15 cellular contexts compared by ENCODE assay signal in genomic region chr1:91148641-91149069, GRCh38.
A peak's percentile ranks its signal among the peaks of the same experiment; 100 is the strongest.
DNase-seq lines count a peak whose midpoint lies in the region; ATAC-seq and TF ChIP-seq lines count a peak whose summit lies in the region.
"Had no signal": no experiment of that assay in that cellular context is flagged by ENCODE, and none has a peak within 500 bp of the region (broad histone marks: within the 10 kb centered on the region; RNA-seq: fewer than 3 reads in every experiment).

No MANE protein-coding gene starts in this region.

- TF ChIP-seq EP300 in Ishikawa (IDR thresholded peaks at IDR 0.05; ENCODE audit: borderline replicate concordance), result no peak

- H3K4me1 ChIP-seq in DND-41 (ENCODE audit: insufficient read depth, low read length), result peaks cover 9% of the 10 kb centered on the region
- no peaks in the 10 kb centered on the region for H3K4me1 ChIP-seq in CD8-positive, alpha-beta memory T cell (ENCODE audit: insufficient read depth, low read length)
- no peaks in the 10 kb centered on the region for H3K4me1 ChIP-seq in neuronal stem cell (ENCODE audit: control insufficient read depth in 2 of 2, insufficient read depth in 1 of 2, low read depth in 1 of 2, low read length in 2 of 2)
- H3K4me1 ChIP-seq: suprapubic skin had no signal

- no peaks in the 10 kb centered on the region for H3K79me2 ChIP-seq in DND-41 (ENCODE audit: insufficient read depth, low read length)

- H3K27me3 ChIP-seq in DND-41 (ENCODE audit: insufficient read depth, low read length, poor library complexity) (no peaks in the 10 kb centered on the region), neuronal stem cell (ENCODE audit: control insufficient read depth in 3 of 3, insufficient read depth in 3 of 3, low read depth in 1 of 3, low read length in 3 of 3) (no peaks in the 10 kb centered on the region)
- no peaks in the 10 kb centered on the region for H3K27me3 ChIP-seq in CD8-positive, alpha-beta memory T cell (ENCODE audit: insufficient read depth, low read length, poor library complexity, severe bottlenecking)
- H3K27me3 ChIP-seq: suprapubic skin had no signal

- TF ChIP-seq CTCF in DND-41 (IDR thresholded peaks at IDR 0.05; ENCODE audit: borderline replicate concordance, extremely low read depth, low read length, poor library complexity, severe bottlenecking), result peak; percentile 51

- WGBS in neuronal stem cell (ENCODE audit: extremely low coverage in 2 of 2, insufficient read length in 2 of 2, insufficient replicate concordance in 1 of 2), 2 donors, result no CpG with 5 or more reads among the region's 3 CpGs

- no peak overlapping the region for H2BK120ac ChIP-seq in neuronal stem cell (ENCODE audit: low read depth, low read length)

- H2BK15ac ChIP-seq in neuronal stem cell (ENCODE audit: low read length), result no peak overlapping the region

- no peak overlapping the region for H2BK12ac ChIP-seq in neuronal stem cell (ENCODE audit: low read length)

- no peak overlapping the region for H2AK5ac ChIP-seq in neuronal stem cell (ENCODE audit: low read depth, low read length)

- no peak overlapping the region for H4K8ac ChIP-seq in neuronal stem cell (ENCODE audit: low read depth, low read length)

- POLR2A ChIA-PET in CD8-positive, alpha-beta memory T cell (lab: Charles Lee), result no interaction called here

- H3K4me2 ChIP-seq in DND-41 (ENCODE audit: insufficient read depth, low read length) (peak overlapping the region; percentile 49), neuronal stem cell (ENCODE audit: insufficient read depth, low read length, poor library complexity, severe bottlenecking) (no peak overlapping the region)

- peaks cover 0 to 6% (median 0%) of the 10 kb centered on the region in 3 donors for H3K36me3 Mint-ChIP-seq in CD8-positive, alpha-beta memory T cell
- H3K36me3 Mint-ChIP-seq: CD4-positive, alpha-beta memory T cell; natural killer cell had no signal

- no peak overlapping the region for H2BK5ac ChIP-seq in neuronal stem cell (ENCODE audit: low read length)

- H3K27ac ChIP-seq in DND-41 (ENCODE audit: low read length) (no peak overlapping the region; the same call in 1 of the 2 replicates), neuronal stem cell (replicated peaks; ENCODE audit: low read length) (no peak overlapping the region)
- H3K27ac ChIP-seq in CD8-positive, alpha-beta memory T cell (ENCODE audit: low read depth, low read length), result no peak overlapping the region
- H3K27ac ChIP-seq: skin epidermis, suprapubic skin had no signal

- H3K18ac ChIP-seq in neuronal stem cell (ENCODE audit: low read length), result no peak overlapping the region

- H3K9me3 Mint-ChIP-seq in CD8-positive, alpha-beta memory T cell, result no peaks in the 10 kb centered on the region
- H3K9me3 Mint-ChIP-seq: activated T-helper 1 cell treated with anti-CD3 and anti-CD28 coated beads, Interleukin-12 subunit alpha, Interleukin-12 subunit beta, Interleukin-2, Interleukin-4 antibody, amounts not matched to agents 30 ng/mL and 10 ng/mL and 1 ng/mL, durations not matched to agents 14 hours and 24 hours and 36 hours; natural killer cell had no signal

- H3K4me3 ChIP-seq in DND-41 (ENCODE audit: low read depth in 1 of 2, low read length in 2 of 2) (0 out of 4 replicates have a peak overlapping the region, but pooled peaks of 1 of the 2 experiments have one; percentile 18), neuronal stem cell (ENCODE audit: low read length in 2 of 2) (no peak overlapping the region)
- no peak overlapping the region for H3K4me3 ChIP-seq in CD8-positive, alpha-beta memory T cell (ENCODE audit: low read length)
- H3K4me3 ChIP-seq: skin epidermis, suprapubic skin had no signal

- no peak overlapping the region for H3K9ac ChIP-seq in DND-41 (ENCODE audit: low read depth, low read length)
- no peak overlapping the region for H3K9ac ChIP-seq in neuronal stem cell (ENCODE audit: low read depth, low read length, poor library complexity)

- ATAC-seq in DND-41 (ENCODE audit: insufficient read depth, low read depth), result peak; percentile 98
- no peak for ATAC-seq in GM21723 (IDR thresholded peaks at IDR 0.05; ENCODE audit: unreplicated experiment)
- no peak for ATAC-seq in HG03565 (IDR thresholded peaks at IDR 0.05; ENCODE audit: unreplicated experiment)
- ATAC-seq: activated CD4-positive, alpha-beta T cell treated with anti-CD3 and anti-CD28 coated beads for 36 hours; natural killer cell had no signal

- no peaks in the 10 kb centered on the region for H3K4me1 Mint-ChIP-seq in CD8-positive, alpha-beta memory T cell
- H3K4me1 Mint-ChIP-seq: activated CD4-positive, alpha-beta T cell treated with anti-CD3 and anti-CD28 coated beads for 36 hours; CD4-positive, alpha-beta memory T cell had no signal

- no peak overlapping the region for H3K4me3 Mint-ChIP-seq in CD8-positive, alpha-beta memory T cell
- H3K4me3 Mint-ChIP-seq: activated CD4-positive, alpha-beta T cell treated with anti-CD3 and anti-CD28 coated beads for 36 hours; activated T-helper 1 cell treated with anti-CD3 and anti-CD28 coated beads, Interleukin-12 subunit alpha, Interleukin-12 subunit beta, Interleukin-2, Interleukin-4 antibody, amounts not matched to agents 30 ng/mL and 10 ng/mL and 1 ng/mL, durations not matched to agents 14 hours and 24 hours and 36 hours; CD4-positive, alpha-beta memory T cell; natural killer cell had no signal

- no peak overlapping the region for H3K14ac ChIP-seq in neuronal stem cell (ENCODE audit: low read length)

- H3K4ac ChIP-seq in neuronal stem cell (ENCODE audit: low read length), result no peak overlapping the region

- no peaks in the 10 kb centered on the region for H4K20me1 ChIP-seq in DND-41 (ENCODE audit: insufficient read depth, low read length)

- no peaks in the 10 kb centered on the region for H3K36me3 ChIP-seq in DND-41 (ENCODE audit: insufficient read depth, low read length)
- no peaks in the 10 kb centered on the region for H3K36me3 ChIP-seq in CD8-positive, alpha-beta memory T cell (ENCODE audit: insufficient read depth, low read length)
- no peaks in the 10 kb centered on the region for H3K36me3 ChIP-seq in neuronal stem cell (replicated peaks in 1 of 2; ENCODE audit: control insufficient read depth in 2 of 2, insufficient read depth in 2 of 2, low read length in 2 of 2)
- H3K36me3 ChIP-seq: suprapubic skin had no signal

- H2AFZ ChIP-seq in DND-41 (ENCODE audit: low read depth, low read length), result no peak overlapping the region; the same call in 1 of the 2 replicates
- H2AFZ ChIP-seq in neuronal stem cell (ENCODE audit: low read length), result no peak overlapping the region

- CTCF ChIA-PET in CD8-positive, alpha-beta memory T cell (lab: Charles Lee), result no interaction called here

- no peak overlapping the region for H3K23ac ChIP-seq in neuronal stem cell (ENCODE audit: low read depth, low read length, poor library complexity)

- H3K79me1 ChIP-seq in neuronal stem cell (ENCODE audit: low read depth, low read length), result no peaks in the 10 kb centered on the region

- H4K91ac ChIP-seq in neuronal stem cell (ENCODE audit: low read depth, low read length, poor library complexity), result no peak overlapping the region

- DNase-seq in DND-41, result peak; percentile 48
- DNase-seq in RPMI7951 (ENCODE audit: low read depth), result peak; percentile 6
- peak; percentile 50 for DNase-seq in medulla oblongata (ENCODE audit: extremely low spot score)
- no peak for DNase-seq in CD8-positive, alpha-beta memory T cell
- no peak for DNase-seq in neuronal stem cell (ENCODE audit: low spot score)
- DNase-seq: activated CD4-positive, alpha-beta T cell treated with anti-CD3 and anti-CD28 coated beads for 36 hours; CD4-positive, alpha-beta memory T cell; natural killer cell; T-helper 1 cell had no signal

- no peak overlapping the region for H3K27ac Mint-ChIP-seq in CD8-positive, alpha-beta memory T cell
- H3K27ac Mint-ChIP-seq: activated CD4-positive, alpha-beta T cell treated with anti-CD3 and anti-CD28 coated beads for 36 hours; activated T-helper 1 cell treated with anti-CD3 and anti-CD28 coated beads, Interleukin-12 subunit alpha, Interleukin-12 subunit beta, Interleukin-2, Interleukin-4 antibody, amounts not matched to agents 30 ng/mL and 10 ng/mL and 1 ng/mL, durations not matched to agents 14 hours and 24 hours and 36 hours; natural killer cell had no signal

- H3K27me3 Mint-ChIP-seq in CD8-positive, alpha-beta memory T cell, result peaks cover 5 to 15% of the 10 kb centered on the region in 2 donors

- TF ChIP-seq RAD21 in Ishikawa (IDR thresholded peaks at IDR 0.05; ENCODE audit: low read depth), result no peak

- H3K9me3 ChIP-seq in DND-41 (ENCODE audit: insufficient read depth, low read length, severe bottlenecking) (no peaks in the 10 kb centered on the region), neuronal stem cell (replicated peaks in 1 of 2; ENCODE audit: control insufficient read depth in 2 of 2, insufficient read depth in 1 of 2, low read depth in 1 of 2, low read length in 2 of 2) (no peaks in the 10 kb centered on the region)
- no peaks in the 10 kb centered on the region for H3K9me3 ChIP-seq in CD8-positive, alpha-beta memory T cell (ENCODE audit: low read length)
- H3K9me3 ChIP-seq: suprapubic skin had no signal

TF ChIP-seq in Ishikawa, 13 proteins besides CTCF, POLR2A, EP300 and RAD21:
- peak; percentile 40; the same call in 1 of the 2 replicates for TF ChIP-seq USF1 (IDR thresholded peaks at IDR 0.05)
- no peak for TF ChIP-seq CEBPB (IDR thresholded peaks at IDR 0.05)

Comparison
In these comparisons a context has a peak if more than half of its experiments do, and no peak if none do; other contexts are left out.
1. DNase-seq: peak in DND-41 (single experiment), RPMI7951 (single experiment) and medulla oblongata (single experiment); none in CD8-positive, alpha-beta memory T cell (0 of 5) and neuronal stem cell (single experiment).